9 cellular contexts compared by ENCODE assay signal in genomic region chr19:56110515-56111448, GRCh38. TPM values are rescaled to one million over a fixed set of nuclear protein-coding genes. Genes with fewer than 3 reads are reported as not detected.
DNase-seq lines count a peak whose midpoint lies in the region; ATAC-seq, FAIRE-seq and TF ChIP-seq lines count a peak whose summit lies in the region.
"Had no signal": no experiment of that assay in that cellular context is flagged by ENCODE, and none has a peak within 500 bp of the region (broad histone marks: within the 10 kb centered on the region; RNA-seq: fewer than 3 reads in every experiment).

No MANE protein-coding gene starts in this region.

- H3K27ac ChIP-seq in colonic mucosa (peak overlapping the region; percentile 75), vagina (peak overlapping the region; percentile 34)

- TF ChIP-seq CTCF in colonic mucosa (IDR thresholded peaks at IDR 0.05) = no peak
- no peak for TF ChIP-seq CTCF in mesothelial cell of epicardium (IDR thresholded peaks at IDR 0.05; ENCODE audit: unreplicated experiment)
- no peak for TF ChIP-seq CTCF in vagina (IDR thresholded peaks at IDR 0.05)

- H3K27ac Mint-ChIP-seq in activated T-cell treated with anti-CD3 and anti-CD28 coated beads, Interleukin-2, amount 50 U/mL, for 72 hours = peak overlapping the region; percentile 60
- H3K27ac Mint-ChIP-seq in mesothelial cell of epicardium = peak overlapping the region; percentile 78
- H3K27ac Mint-ChIP-seq in activated CD4-positive, alpha-beta memory T cell treated with anti-CD3 and anti-CD28 coated beads, Interleukin-2, amount 10 ng/mL, durations not matched to agents 7 days and 5 days = no peak overlapping the region

- no peak for FAIRE-seq in GM12891 (lab: Jason Lieb, UNC)

- no peaks in the 10 kb centered on the region for H3K9me3 ChIP-seq in colonic mucosa
- H3K9me3 ChIP-seq in vagina = no peaks in the 10 kb centered on the region

- peaks cover 44% of the 10 kb centered on the region for H3K4me1 ChIP-seq in colonic mucosa
- peaks cover 100% of the 10 kb centered on the region for H3K4me1 ChIP-seq in vagina

- no peak for DNase-seq in activated T-cell treated with anti-CD3 and anti-CD28 coated beads, Interleukin-2, amount 50 U/mL, for 72 hours
- no peak for DNase-seq in activated T-cell treated with anti-CD3 and anti-CD28 coated beads, Interleukin-2, amount 50 U/mL, for 1 hour
- DNase-seq in colonic mucosa (peak; percentile 55), mesothelial cell of epicardium (ENCODE audit: low spot score in 2 of 2, unreplicated experiment in 2 of 2) (no peak), vagina (ENCODE audit: extremely low spot score in 2 of 2) (no peak), GM12891 (ENCODE audit: insufficient read length, low spot score) (no peak)
- DNase-seq in activated CD4-positive, alpha-beta memory T cell treated with anti-CD3 and anti-CD28 coated beads, Interleukin-2, amount 10 ng/mL, durations not matched to agents 7 days and 5 days = no peak
- no peak for DNase-seq in activated effector memory CD4-positive, alpha-beta T cell treated with Interleukin-2 at 50 U/mL for 16 hours
- DNase-seq: DND-41 had no signal

- CTCF ChIA-PET in activated CD4-positive, alpha-beta memory T cell treated with anti-CD3 and anti-CD28 coated beads, Interleukin-2, amount 10 ng/mL, durations not matched to agents 7 days and 5 days (lab: Charles Lee) = no interaction called here

- ATAC-seq in activated T-cell treated with anti-CD3 and anti-CD28 coated beads, Interleukin-2, amount 50 U/mL, for 72 hours (replicated peaks in 1 of 2) = no peak

- H3K36me3 ChIP-seq in colonic mucosa (no peaks in the 10 kb centered on the region), vagina (no peaks in the 10 kb centered on the region)

- no peak overlapping the region for H3K4me3 Mint-ChIP-seq in activated T-cell treated with anti-CD3 and anti-CD28 coated beads, Interleukin-2, amount 50 U/mL, for 72 hours
- peak overlapping the region; percentile 10 for H3K4me3 Mint-ChIP-seq in mesothelial cell of epicardium
- H3K4me3 Mint-ChIP-seq in activated CD4-positive, alpha-beta memory T cell treated with anti-CD3 and anti-CD28 coated beads, Interleukin-2, amount 10 ng/mL, durations not matched to agents 7 days and 5 days = no peak overlapping the region

- H3K36me3 Mint-ChIP-seq in activated T-cell treated with anti-CD3 and anti-CD28 coated beads, Interleukin-2, amount 50 U/mL, for 72 hours (ENCODE audit: insufficient read depth in 2 of 2) = peaks cover 1 to 5% of the 10 kb centered on the region in 2 donors
- peaks cover 7% of the 10 kb centered on the region for H3K36me3 Mint-ChIP-seq in mesothelial cell of epicardium
- H3K36me3 Mint-ChIP-seq in activated CD4-positive, alpha-beta memory T cell treated with anti-CD3 and anti-CD28 coated beads, Interleukin-2, amount 10 ng/mL, durations not matched to agents 7 days and 5 days (ENCODE audit: low read depth) = peaks cover 5% of the 10 kb centered on the region

- H3K27me3 Mint-ChIP-seq in activated T-cell treated with anti-CD3 and anti-CD28 coated beads, Interleukin-2, amount 50 U/mL, for 72 hours (ENCODE audit: low read depth) = no peaks in the 10 kb centered on the region
- no peaks in the 10 kb centered on the region for H3K27me3 Mint-ChIP-seq in mesothelial cell of epicardium (ENCODE audit: low read depth)
- no peaks in the 10 kb centered on the region for H3K27me3 Mint-ChIP-seq in activated CD4-positive, alpha-beta memory T cell treated with anti-CD3 and anti-CD28 coated beads, Interleukin-2, amount 10 ng/mL, durations not matched to agents 7 days and 5 days

- H3K4me1 Mint-ChIP-seq in activated T-cell treated with anti-CD3 and anti-CD28 coated beads, Interleukin-2, amount 50 U/mL, for 72 hours (ENCODE audit: low read depth) = peaks cover 73% of the 10 kb centered on the region
- peaks cover 48% of the 10 kb centered on the region for H3K4me1 Mint-ChIP-seq in mesothelial cell of epicardium
- peaks cover 32% of the 10 kb centered on the region for H3K4me1 Mint-ChIP-seq in activated CD4-positive, alpha-beta memory T cell treated with anti-CD3 and anti-CD28 coated beads, Interleukin-2, amount 10 ng/mL, durations not matched to agents 7 days and 5 days

- no peaks in the 10 kb centered on the region for H3K27me3 ChIP-seq in colonic mucosa
- H3K27me3 ChIP-seq in vagina = no peaks in the 10 kb centered on the region

- peak overlapping the region; percentile 27 to 68 for H3K9ac ChIP-seq in colonic mucosa (ENCODE audit: low read depth in 2 of 2, low read length in 2 of 2)

- no peak overlapping the region for H3K4me3 ChIP-seq in colonic mucosa
- H3K4me3 ChIP-seq in vagina = peak overlapping the region in 1 of 2 donors; percentile 3

- POLR2A ChIA-PET in activated CD4-positive, alpha-beta memory T cell treated with anti-CD3 and anti-CD28 coated beads, Interleukin-2, amount 10 ng/mL, durations not matched to agents 7 days and 5 days (lab: Charles Lee) = interaction anchor here (1.9 kb wide), 1 partner anchor 10 kb away, joined by 9 read pairs; the partner anchor contains the start of gene ZNF787

- no peak for TF ChIP-seq POLR2A in vagina (IDR thresholded peaks at IDR 0.05)
- no peak for TF ChIP-seq POLR2A in GM12891 (IDR thresholded peaks at IDR 0.05; ENCODE audit: low read depth, low read length)

- intact Hi-C loops in colonic mucosa (cut with DNase I) (no loop called here), vagina (cut with DNase I) (no loop called here)

- H3K9me3 Mint-ChIP-seq in activated T-cell treated with anti-CD3 and anti-CD28 coated beads, Interleukin-2, amount 50 U/mL, for 72 hours = no peaks in the 10 kb centered on the region
- no peaks in the 10 kb centered on the region for H3K9me3 Mint-ChIP-seq in mesothelial cell of epicardium
- no peaks in the 10 kb centered on the region for H3K9me3 Mint-ChIP-seq in activated CD4-positive, alpha-beta memory T cell treated with anti-CD3 and anti-CD28 coated beads, Interleukin-2, amount 10 ng/mL, durations not matched to agents 7 days and 5 days

TF ChIP-seq in GM12891, 5 proteins besides CTCF, POLR2A, EP300 and RAD21:
- TF ChIP-seq POLR2AphosphoS5 (IDR thresholded peaks at IDR 0.05; ENCODE audit: low read depth, low read length) = no peak
- no peak for TF ChIP-seq TAF1 (IDR thresholded peaks at IDR 0.05; ENCODE audit: low read depth, low read length)
- no peak for TF ChIP-seq SPI1 (IDR thresholded peaks at IDR 0.05; ENCODE audit: low read depth, low read length)
TF ChIP-seq in GM12891: peak in this region for 0.

RNA-seq across cellular contexts. Expression of gene ZNF787, which starts 10.3 kb away (rescaled TPM):
- total RNA-seq in activated T-cell treated with anti-CD3 and anti-CD28 coated beads, Interleukin-2, amount 50 U/mL, for 72 hours = 10 to 100 TPM; 38.3 to 45.9 TPM
- total RNA-seq in colonic mucosa = 10 to 100 TPM; 52.1 to 69.2 TPM
- total RNA-seq in mesothelial cell of epicardium = 33.3 to 38.3 TPM (median 35.5 TPM) in 3 replicates
- total RNA-seq in vagina = 13.5 TPM
- 10 to 100 TPM; 30.0 to 31.1 TPM for total RNA-seq in activated CD4-positive, alpha-beta memory T cell treated with anti-CD3 and anti-CD28 coated beads, Interleukin-2, amount 10 ng/mL, durations not matched to agents 7 days and 5 days
- polyA plus RNA-seq in GM12891 (2012; ENCODE audit: low read depth, missing spikeins) = 16.4 TPM

RNA-seq across cellular contexts. Expression of gene ZNF444, which starts 30.3 kb away (rescaled TPM):
- 10 to 100 TPM; 37.1 to 42.9 TPM for total RNA-seq in activated T-cell treated with anti-CD3 and anti-CD28 coated beads, Interleukin-2, amount 50 U/mL, for 72 hours
- total RNA-seq in colonic mucosa (10 to 100 TPM; 20.5 to 50.9 TPM), mesothelial cell of epicardium (61.3 to 66.1 TPM (median 63.6 TPM) in 3 replicates), vagina (28.7 TPM)
- total RNA-seq in activated CD4-positive, alpha-beta memory T cell treated with anti-CD3 and anti-CD28 coated beads, Interleukin-2, amount 10 ng/mL, durations not matched to agents 7 days and 5 days = 10 to 100 TPM; 25.7 to 26.3 TPM
- polyA plus RNA-seq in GM12891 (2012; ENCODE audit: low read depth, missing spikeins) = 15.0 TPM
